Comparison of ENCODE assay signal across 1 cellular context in genomic region chr14:102527255-102528232, GRCh38.
TF ChIP-seq lines count a peak whose summit lies in the region.

No MANE protein-coding gene starts in this region.

TF ChIP-seq in HepG2, 621 proteins besides CTCF, POLR2A, EP300 and RAD21:
- TF ChIP-seq ZNF768 (CRISPR knock-in tag; IDR thresholded peaks at IDR 0.05) (peak; percentile 44; the same call in 1 of the 2 replicates), ZSCAN21 (CRISPR knock-in tag; IDR thresholded peaks at IDR 0.05; ENCODE audit: borderline replicate concordance) (no peak), ZNF724P (CRISPR knock-in tag; IDR thresholded peaks at IDR 0.05; ENCODE audit: borderline replicate concordance) (no peak), ZNF552 (CRISPR knock-in tag; IDR thresholded peaks at IDR 0.05; ENCODE audit: borderline replicate concordance) (no peak), HDAC1 (CRISPR knock-in tag; IDR thresholded peaks at IDR 0.05) (no peak), MXD1 (CRISPR knock-in tag; IDR thresholded peaks at IDR 0.05) (no peak), ZSCAN25 (CRISPR knock-in tag; IDR thresholded peaks at IDR 0.05) (no peak)
- TF ChIP-seq, protein P1, sequence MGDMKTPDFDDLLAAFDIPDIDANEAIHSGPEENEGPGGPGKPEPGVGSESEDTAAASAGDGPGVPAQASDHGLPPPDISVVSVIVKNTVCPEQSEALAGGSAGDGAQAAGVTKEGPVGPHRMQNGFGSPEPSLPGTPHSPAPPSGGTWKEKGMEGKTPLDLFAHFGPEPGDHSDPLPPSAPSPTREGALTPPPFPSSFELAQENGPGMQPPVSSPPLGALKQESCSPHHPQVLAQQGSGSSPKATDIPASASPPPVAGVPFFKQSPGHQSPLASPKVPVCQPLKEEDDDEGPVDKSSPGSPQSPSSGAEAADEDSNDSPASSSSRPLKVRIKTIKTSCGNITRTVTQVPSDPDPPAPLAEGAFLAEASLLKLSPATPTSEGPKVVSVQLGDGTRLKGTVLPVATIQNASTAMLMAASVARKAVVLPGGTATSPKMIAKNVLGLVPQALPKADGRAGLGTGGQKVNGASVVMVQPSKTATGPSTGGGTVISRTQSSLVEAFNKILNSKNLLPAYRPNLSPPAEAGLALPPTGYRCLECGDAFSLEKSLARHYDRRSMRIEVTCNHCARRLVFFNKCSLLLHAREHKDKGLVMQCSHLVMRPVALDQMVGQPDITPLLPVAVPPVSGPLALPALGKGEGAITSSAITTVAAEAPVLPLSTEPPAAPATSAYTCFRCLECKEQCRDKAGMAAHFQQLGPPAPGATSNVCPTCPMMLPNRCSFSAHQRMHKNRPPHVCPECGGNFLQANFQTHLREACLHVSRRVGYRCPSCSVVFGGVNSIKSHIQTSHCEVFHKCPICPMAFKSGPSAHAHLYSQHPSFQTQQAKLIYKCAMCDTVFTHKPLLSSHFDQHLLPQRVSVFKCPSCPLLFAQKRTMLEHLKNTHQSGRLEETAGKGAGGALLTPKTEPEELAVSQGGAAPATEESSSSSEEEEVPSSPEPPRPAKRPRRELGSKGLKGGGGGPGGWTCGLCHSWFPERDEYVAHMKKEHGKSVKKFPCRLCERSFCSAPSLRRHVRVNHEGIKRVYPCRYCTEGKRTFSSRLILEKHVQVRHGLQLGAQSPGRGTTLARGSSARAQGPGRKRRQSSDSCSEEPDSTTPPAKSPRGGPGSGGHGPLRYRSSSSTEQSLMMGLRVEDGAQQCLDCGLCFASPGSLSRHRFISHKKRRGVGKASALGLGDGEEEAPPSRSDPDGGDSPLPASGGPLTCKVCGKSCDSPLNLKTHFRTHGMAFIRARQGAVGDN (CRISPR knock-in tag; IDR thresholded peaks at IDR 0.05), result peak; percentile 33; the same call in 1 of the 2 replicates
- TF ChIP-seq, protein P2, sequence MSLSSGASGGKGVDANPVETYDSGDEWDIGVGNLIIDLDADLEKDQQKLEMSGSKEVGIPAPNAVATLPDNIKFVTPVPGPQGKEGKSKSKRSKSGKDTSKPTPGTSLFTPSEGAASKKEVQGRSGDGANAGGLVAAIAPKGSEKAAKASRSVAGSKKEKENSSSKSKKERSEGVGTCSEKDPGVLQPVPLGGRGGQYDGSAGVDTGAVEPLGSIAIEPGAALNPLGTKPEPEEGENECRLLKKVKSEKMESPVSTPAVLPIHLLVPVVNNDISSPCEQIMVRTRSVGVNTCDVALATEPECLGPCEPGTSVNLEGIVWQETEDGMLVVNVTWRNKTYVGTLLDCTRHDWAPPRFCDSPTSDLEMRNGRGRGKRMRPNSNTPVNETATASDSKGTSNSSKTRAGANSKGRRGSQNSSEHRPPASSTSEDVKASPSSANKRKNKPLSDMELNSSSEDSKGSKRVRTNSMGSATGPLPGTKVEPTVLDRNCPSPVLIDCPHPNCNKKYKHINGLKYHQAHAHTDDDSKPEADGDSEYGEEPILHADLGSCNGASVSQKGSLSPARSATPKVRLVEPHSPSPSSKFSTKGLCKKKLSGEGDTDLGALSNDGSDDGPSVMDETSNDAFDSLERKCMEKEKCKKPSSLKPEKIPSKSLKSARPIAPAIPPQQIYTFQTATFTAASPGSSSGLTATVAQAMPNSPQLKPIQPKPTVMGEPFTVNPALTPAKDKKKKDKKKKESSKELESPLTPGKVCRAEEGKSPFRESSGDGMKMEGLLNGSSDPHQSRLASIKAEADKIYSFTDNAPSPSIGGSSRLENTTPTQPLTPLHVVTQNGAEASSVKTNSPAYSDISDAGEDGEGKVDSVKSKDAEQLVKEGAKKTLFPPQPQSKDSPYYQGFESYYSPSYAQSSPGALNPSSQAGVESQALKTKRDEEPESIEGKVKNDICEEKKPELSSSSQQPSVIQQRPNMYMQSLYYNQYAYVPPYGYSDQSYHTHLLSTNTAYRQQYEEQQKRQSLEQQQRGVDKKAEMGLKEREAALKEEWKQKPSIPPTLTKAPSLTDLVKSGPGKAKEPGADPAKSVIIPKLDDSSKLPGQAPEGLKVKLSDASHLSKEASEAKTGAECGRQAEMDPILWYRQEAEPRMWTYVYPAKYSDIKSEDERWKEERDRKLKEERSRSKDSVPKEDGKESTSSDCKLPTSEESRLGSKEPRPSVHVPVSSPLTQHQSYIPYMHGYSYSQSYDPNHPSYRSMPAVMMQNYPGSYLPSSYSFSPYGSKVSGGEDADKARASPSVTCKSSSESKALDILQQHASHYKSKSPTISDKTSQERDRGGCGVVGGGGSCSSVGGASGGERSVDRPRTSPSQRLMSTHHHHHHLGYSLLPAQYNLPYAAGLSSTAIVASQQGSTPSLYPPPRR (CRISPR knock-in tag; IDR thresholded peaks at IDR 0.05; ENCODE audit: borderline replicate concordance), result no peak
